In the genomic region with DNA sequence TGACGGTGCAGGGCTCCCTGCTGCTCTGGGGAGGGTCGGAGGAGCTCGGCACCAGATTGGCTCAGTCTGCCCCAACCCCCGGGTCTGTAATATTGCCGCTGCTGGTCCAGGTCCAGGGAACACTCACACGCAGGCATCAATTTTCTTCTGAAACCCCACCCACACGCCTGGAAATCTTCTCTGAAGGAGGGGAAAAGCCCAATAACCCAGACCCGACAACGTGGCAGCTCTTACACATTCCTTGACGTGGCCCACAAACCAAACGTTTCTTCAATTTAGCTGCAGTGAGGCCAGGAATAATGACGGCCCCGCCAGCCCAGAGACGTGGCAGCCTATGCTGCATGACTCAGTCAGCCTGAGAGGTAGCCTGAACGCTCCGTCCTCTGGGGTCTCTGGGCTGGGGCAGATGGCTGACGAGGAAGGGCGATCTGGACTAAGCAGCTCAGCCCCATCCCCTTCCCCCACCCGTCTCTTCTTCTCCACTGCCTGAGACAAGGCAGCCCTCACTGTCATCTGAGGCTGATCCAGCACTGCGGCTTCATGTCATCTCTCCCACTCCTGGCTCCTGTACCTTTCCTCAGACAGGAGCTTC, we compare ENCODE assay signal across 9 cellular contexts. TPM values are rescaled to one million over a fixed set of nuclear protein-coding genes. Genes with fewer than 3 reads are reported as not detected.
DNase-seq lines count a peak whose midpoint lies in the region; ATAC-seq and TF ChIP-seq lines count a peak whose summit lies in the region.
"Had no signal": no experiment of that assay in that cellular context is flagged by ENCODE, and none has a peak within 500 bp of the region (broad histone marks: within the 10 kb centered on the region; RNA-seq: fewer than 3 reads in every experiment).

No MANE protein-coding gene starts in this region.

- H3K9ac ChIP-seq in stomach smooth muscle (ENCODE audit: low read length in 2 of 2), result peak overlapping the region; percentile 3 to 21

- no peaks in the 10 kb centered on the region for H3K36me3 ChIP-seq in brain microvascular endothelial cell (replicated peaks)
- H3K36me3 ChIP-seq in kidney epithelial cell (ENCODE audit: control insufficient read depth, insufficient read depth, low read length), result no peaks in the 10 kb centered on the region
- H3K36me3 ChIP-seq in stomach smooth muscle (ENCODE audit: control insufficient read depth in 2 of 2, insufficient read depth in 2 of 2, low read length in 2 of 2), result no peaks in the 10 kb centered on the region

- H3K27ac ChIP-seq in brain microvascular endothelial cell (peak overlapping the region; percentile 99), stomach smooth muscle (ENCODE audit: low read length) (peak overlapping the region; percentile 60)

- DNase-seq in HS-5 (ENCODE audit: low read depth), result peak; percentile 74
- DNase-seq in brain microvascular endothelial cell, result peak; percentile 98
- peak; percentile 66 for DNase-seq in kidney epithelial cell (ENCODE audit: low read depth)
- DNase-seq in NOMO-1 treated with dmso at 0.1 percent for 144 hours (lab: John Stamatoyannopoulos, UW; ENCODE audit: unreplicated experiment), result no peak
- no peak for DNase-seq in GM13977 (ENCODE audit: low spot score)
- DNase-seq: activated naive CD8-positive, alpha-beta T cell treated with anti-CD3 and anti-CD28 coated beads, Interleukin-2, amount 10 ng/mL, durations not matched to agents 7 days and 5 days had no signal

- no peaks in the 10 kb centered on the region for H3K9me3 ChIP-seq in stomach smooth muscle (ENCODE audit: control insufficient read depth in 2 of 2, low read length in 2 of 2)

- no peak for ATAC-seq in HG03439 (IDR thresholded peaks at IDR 0.05; ENCODE audit: unreplicated experiment)
- ATAC-seq in GM18870 (IDR thresholded peaks at IDR 0.05; ENCODE audit: unreplicated experiment), result no peak

- peaks cover 17% of the 10 kb centered on the region for H3K4me1 ChIP-seq in stomach smooth muscle (ENCODE audit: control insufficient read depth, insufficient read depth, low read length)

- in situ Hi-C loops in brain microvascular endothelial cell (cut with HindIII; ENCODE audit: low pct_ligation_motif_present, low sequenced_read_pairs), result no loop called here
- in situ Hi-C loops in GM13977 (cut with MboI; ENCODE audit: low pct_unique_long_range_greater_than_20kb, low sequenced_read_pairs, unreplicated experiment), result no loop called here

- H3K27me3 ChIP-seq in brain microvascular endothelial cell (replicated peaks) (no peaks in the 10 kb centered on the region), kidney epithelial cell (ENCODE audit: control insufficient read depth, insufficient read depth, low read length) (no peaks in the 10 kb centered on the region), stomach smooth muscle (ENCODE audit: control insufficient read depth in 1 of 2, insufficient read depth in 2 of 2, low read length in 2 of 2) (peaks cover 4 to 6% of the 10 kb centered on the region in 2 donors)

- H3K4me3 ChIP-seq in brain microvascular endothelial cell (ENCODE audit: low read depth, low read length), result no peak overlapping the region
- H3K4me3 ChIP-seq in kidney epithelial cell (ENCODE audit: low read depth, low read length), result no peak overlapping the region
- peak overlapping the region in 1 of 2 donors; percentile 55 for H3K4me3 ChIP-seq in stomach smooth muscle (ENCODE audit: low read length in 2 of 2)

- TF ChIP-seq CTCF in brain microvascular endothelial cell (IDR thresholded peaks at IDR 0.05; ENCODE audit: low read depth, low read length, missing control alignments), result no peak
- TF ChIP-seq CTCF in kidney epithelial cell (IDR thresholded peaks at IDR 0.05; ENCODE audit: insufficient read depth, low read length, poor library complexity, severe bottlenecking), result no peak
- TF ChIP-seq CTCF in GM13977 (IDR thresholded peaks at IDR 0.05; ENCODE audit: extremely low read depth, insufficient read depth, missing control alignments), result no peak

RNA-seq across cellular contexts. Expression of a gene that starts 9.9 kb away (rescaled TPM):
- 139 and 140 TPM in 2 replicates for total RNA-seq in kidney epithelial cell

Comparison
In these comparisons a context has a peak if more than half of its experiments do, and no peak if none do; other contexts are left out.
1. DNase-seq: peak in HS-5 (single experiment), brain microvascular endothelial cell (single experiment) and kidney epithelial cell (single experiment); none in NOMO-1 treated with dmso at 0.1 percent for 144 hours (single experiment) and GM13977 (single experiment).